In genomic region chr17:58665946-58666857, GRCh38 we compare ENCODE assay signal across 11 cellular contexts. TPM values are rescaled to one million over a fixed set of nuclear protein-coding genes. Genes with fewer than 3 reads are reported as not detected.
A peak's percentile ranks its signal among the peaks of the same experiment; 100 is the strongest.
DNase-seq lines count a peak whose midpoint lies in the region; TF ChIP-seq lines count a peak whose summit lies in the region.
"Had no signal": no experiment of that assay in that cellular context is flagged by ENCODE, and none has a peak within 500 bp of the region (broad histone marks: within the 10 kb centered on the region; RNA-seq: fewer than 3 reads in every experiment).

No MANE protein-coding gene starts in this region.

- H3K27me3 Mint-ChIP-seq in CD8-positive, alpha-beta memory T cell = peaks cover 4 to 15% of the 10 kb centered on the region in 2 donors

- H3K9me3 Mint-ChIP-seq in CD8-positive, alpha-beta memory T cell = no peaks in the 10 kb centered on the region

- H3K79me2 ChIP-seq in osteoblast (ENCODE audit: insufficient read depth, low read length) = no peaks in the 10 kb centered on the region

- no peaks in the 10 kb centered on the region for H3K27me3 ChIP-seq in CD8-positive, alpha-beta memory T cell (ENCODE audit: insufficient read depth, low read length, poor library complexity, severe bottlenecking)
- no peaks in the 10 kb centered on the region for H3K27me3 ChIP-seq in duodenal mucosa (ENCODE audit: control insufficient read depth in 1 of 2, insufficient read depth in 2 of 2, low read length in 2 of 2)
- H3K27me3 ChIP-seq in osteoblast (ENCODE audit: insufficient read depth, low read length) = no peaks in the 10 kb centered on the region
- peaks cover 5% of the 10 kb centered on the region for H3K27me3 ChIP-seq in transverse colon

- intact Hi-C loops in transverse colon (cut with DNase I; ENCODE audit: low total_unique reads) = no loop called here

- peak overlapping the region; percentile 5 to 78 (median 59) for H3K4me3 Mint-ChIP-seq in CD8-positive, alpha-beta memory T cell

- in situ Hi-C loops in transverse colon (cut with MboI; ENCODE audit: low pct_ligation_motif_present in 1 of 4, low pct_unique_long_range_greater_than_20kb in 1 of 4, low sequenced_read_pairs in 3 of 4) = no loop called here

- DNase-seq in CD8-positive, alpha-beta memory T cell = no peak
- peak; percentile 68 to 76 for DNase-seq in NCI-H2081 (lab: John Stamatoyannopoulos, UW)
- DNase-seq in osteoblast (ENCODE audit: insufficient read length, low spot score, missing footprints) = no peak
- DNase-seq in Kasumi-1 (lab: John Stamatoyannopoulos, UW) = no peak
- no peak for DNase-seq in NOMO-1 treated with DMSO at 0.1 percent for 48 hours (lab: John Stamatoyannopoulos, UW; ENCODE audit: unreplicated experiment)
- DNase-seq in transverse colon = no peak
- no peak for DNase-seq in DMS79 treated with DMSO at 0.1 percent for 48 hours (lab: John Stamatoyannopoulos, UW)
- DNase-seq: KG1, WERI-Rb-1 had no signal

- 71 to 77% methylated on average over 15 to 25 of the region's 25 CpGs for WGBS in transverse colon (ENCODE audit: low coverage in 1 of 2), 2 donors

- no peaks in the 10 kb centered on the region for H3K9me3 ChIP-seq in CD8-positive, alpha-beta memory T cell (ENCODE audit: low read length)
- no peaks in the 10 kb centered on the region for H3K9me3 ChIP-seq in duodenal mucosa (ENCODE audit: control insufficient read depth in 1 of 2, low read length in 2 of 2)
- no peaks in the 10 kb centered on the region for H3K9me3 ChIP-seq in osteoblast (ENCODE audit: low read depth, low read length)
- no peaks in the 10 kb centered on the region for H3K9me3 ChIP-seq in transverse colon
- H3K9me3 ChIP-seq: gastrocnemius medialis had no signal

- peak overlapping the region; percentile 4 to 40 for H3K9ac ChIP-seq in duodenal mucosa (ENCODE audit: low read depth in 1 of 2, low read length in 2 of 2)

- POLR2A ChIA-PET in CD8-positive, alpha-beta memory T cell (lab: Charles Lee) = interaction anchor here (0.6 kb wide), 1 partner anchor 71 kb away, joined by 4 read pairs; no protein-coding TSS in a partner anchor

- no peaks in the 10 kb centered on the region for H4K20me1 ChIP-seq in osteoblast (ENCODE audit: insufficient read depth, low read length)

- no peaks in the 10 kb centered on the region for H3K4me1 ChIP-seq in CD8-positive, alpha-beta memory T cell (ENCODE audit: insufficient read depth, low read length)
- H3K4me1 ChIP-seq in duodenal mucosa (ENCODE audit: control insufficient read depth in 1 of 2, insufficient read depth in 2 of 2, low read length in 2 of 2) (no peaks in the 10 kb centered on the region), osteoblast (ENCODE audit: insufficient read depth, low read length) (peaks cover 18% of the 10 kb centered on the region), transverse colon (no peaks in the 10 kb centered on the region)
- H3K4me1 ChIP-seq: gastrocnemius medialis had no signal

- H3K36me3 ChIP-seq in CD8-positive, alpha-beta memory T cell (ENCODE audit: insufficient read depth, low read length) = no peaks in the 10 kb centered on the region
- H3K36me3 ChIP-seq in duodenal mucosa (ENCODE audit: control insufficient read depth in 1 of 2, insufficient read depth in 2 of 2, low read length in 2 of 2) (no peaks in the 10 kb centered on the region), osteoblast (ENCODE audit: insufficient read depth, low read length) (no peaks in the 10 kb centered on the region), transverse colon (no peaks in the 10 kb centered on the region)
- H3K36me3 ChIP-seq: gastrocnemius medialis, WERI-Rb-1 had no signal

- H3K4me1 Mint-ChIP-seq in CD8-positive, alpha-beta memory T cell = peaks cover 3 to 8% (median 7%) of the 10 kb centered on the region in 3 donors

- H3K36me3 Mint-ChIP-seq in CD8-positive, alpha-beta memory T cell = no peaks in the 10 kb centered on the region

- peak overlapping the region; percentile 21 for H3K4me3 ChIP-seq in CD8-positive, alpha-beta memory T cell (ENCODE audit: low read length)
- H3K4me3 ChIP-seq in duodenal mucosa (ENCODE audit: low read depth in 1 of 2, low read length in 2 of 2) = peak overlapping the region; percentile 43 to 48
- peak overlapping the region; percentile 64 for H3K4me3 ChIP-seq in osteoblast (ENCODE audit: insufficient read depth, low read length)
- H3K4me3 ChIP-seq in transverse colon = peak overlapping the region in 2 of 4 donors; percentile 11 to 16
- H3K4me3 ChIP-seq: gastrocnemius medialis had no signal

- no peak for TF ChIP-seq EP300 in transverse colon (IDR thresholded peaks at IDR 0.05; ENCODE audit: low read depth)

- H3K4me2 ChIP-seq in osteoblast (ENCODE audit: insufficient read depth, low read length) = peak overlapping the region; percentile 88

- H3K27ac Mint-ChIP-seq in CD8-positive, alpha-beta memory T cell = no peak overlapping the region

- TF ChIP-seq POLR2A in transverse colon (IDR thresholded peaks at IDR 0.05) = no peak

- CTCF ChIA-PET in CD8-positive, alpha-beta memory T cell (lab: Charles Lee) = no interaction called here

- H2AFZ ChIP-seq in osteoblast (ENCODE audit: low read length) = peak overlapping the region; percentile 73

- peak overlapping the region; percentile 33 for H3K27ac ChIP-seq in CD8-positive, alpha-beta memory T cell (ENCODE audit: low read depth, low read length)
- H3K27ac ChIP-seq in duodenal mucosa (ENCODE audit: low read depth, low read length) (no peak overlapping the region), osteoblast (ENCODE audit: low read depth, low read length) (peak overlapping the region; percentile 40), transverse colon (peak overlapping the region in 1 of 4 donors; percentile 14)
- H3K27ac ChIP-seq: WERI-Rb-1 had no signal

- TF ChIP-seq CTCF in osteoblast (IDR thresholded peaks at IDR 0.05; ENCODE audit: extremely low read depth, low read depth, low read length) (no peak), transverse colon (IDR thresholded peaks at IDR 0.05) (no peak)

RNA-seq across cellular contexts. Expression of gene TEX14, which starts 25.6 kb away (rescaled TPM):
- total RNA-seq in CD8-positive, alpha-beta memory T cell = under 1 TPM; 0.11 to 0.20 TPM
- polyA plus RNA-seq in CD8-positive, alpha-beta memory T cell = not detected
- total RNA-seq in osteoblast (under 0.01 TPM in 2 replicates), transverse colon (under 1 TPM in 1 of 4 donors, not detected in 3; 0.27 TPM)
- total RNA-seq: gastrocnemius medialis had no signal

RNA-seq across cellular contexts. Expression of gene RAD51C, which starts 26.2 kb away (rescaled TPM):
- 10 to 100 TPM; 88.9 to 95.3 TPM for total RNA-seq in CD8-positive, alpha-beta memory T cell
- 42.0 TPM for polyA plus RNA-seq in CD8-positive, alpha-beta memory T cell
- total RNA-seq in osteoblast = 17.4 and 17.7 TPM in 2 replicates
- 10 to 100 TPM in 2 of 4 donors, 1 to 10 TPM in 2; 4.9 to 37.0 (median 9.2) TPM for total RNA-seq in transverse colon

Comparison
In these comparisons a context has a peak if more than half of its experiments do, and no peak if none do; other contexts are left out.
1. DNase-seq: peak in NCI-H2081 (2 of 2); none in CD8-positive, alpha-beta memory T cell (0 of 5), osteoblast (single experiment), Kasumi-1 (0 of 2), NOMO-1 treated with DMSO at 0.1 percent for 48 hours (single experiment), transverse colon (single experiment) and DMS79 treated with DMSO at 0.1 percent for 48 hours (single experiment).